ENCODE assay signal across 8 cellular contexts in genomic region chr12:96489392-96490056, GRCh38. TPM values are rescaled to one million over a fixed set of nuclear protein-coding genes. Genes with fewer than 3 reads are reported as not detected.
DNase-seq lines count a peak whose midpoint lies in the region; ATAC-seq and TF ChIP-seq lines count a peak whose summit lies in the region.

CFAP54 (plus strand) TSS chr12:96489577; CDS start chr12:96489610, 33 bp downstream.

- peak; percentile 95 for DNase-seq in DMS 273 (lab: John Stamatoyannopoulos, UW; ENCODE audit: unreplicated experiment)
- DNase-seq in OCI-M2 (lab: John Stamatoyannopoulos, UW; ENCODE audit: unreplicated experiment) = peak; percentile 22
- DNase-seq in activated T-cell treated with anti-CD3 and anti-CD28 coated beads, Interleukin-2, amount 50 U/mL, for 4 hours = peak; percentile 92
- peak; percentile 99 for DNase-seq in esophagus muscularis mucosa (ENCODE audit: extremely low spot score)
- DNase-seq in stimulated activated CD8-positive, alpha-beta memory T cell treated with anti-CD3 and anti-CD28 coated beads, Interleukin-7, amount 100 ng/mL, for 24 hours (ENCODE audit: low read depth) = peak; percentile 88

- peak within 1 kb of the TSS; percentile 70 to 88 (median 78) for H3K4me3 ChIP-seq in esophagus muscularis mucosa
- peak within 1 kb of the TSS; percentile 74 to 86 for H3K4me3 ChIP-seq in muscle layer of duodenum (ENCODE audit: low read depth in 1 of 2, low read length in 2 of 2)

- H3K27me3 Mint-ChIP-seq in activated T-cell treated with anti-CD3 and anti-CD28 coated beads, Interleukin-2, amount 50 U/mL, for 4 hours (ENCODE audit: low read depth) = peaks cover 2% of the 10 kb centered on the region

- intact Hi-C loops in esophagus muscularis mucosa (cut with DNase I) = loop anchor here (2.0 to 10.0 kb wide), 3 partner anchors 27 to 275 kb away; partner anchors contain the start of gene CDK17

- 5% methylated on average over 18 of the region's 53 CpGs for WGBS in esophagus muscularis mucosa

- H3K9me3 ChIP-seq in esophagus muscularis mucosa = no peaks in the 10 kb centered on the region
- no peaks in the 10 kb centered on the region for H3K9me3 ChIP-seq in muscle layer of duodenum (ENCODE audit: control insufficient read depth in 1 of 2, low read length in 2 of 2)

- peak; percentile 79 to 95 (median 93) for TF ChIP-seq CTCF in esophagus muscularis mucosa (IDR thresholded peaks at IDR 0.05)

- no peaks in the 10 kb centered on the region for H3K27me3 ChIP-seq in esophagus muscularis mucosa
- no peaks in the 10 kb centered on the region for H3K27me3 ChIP-seq in muscle layer of duodenum (ENCODE audit: low read depth, low read length)

- TF ChIP-seq EP300 in Ishikawa (IDR thresholded peaks at IDR 0.05; ENCODE audit: borderline replicate concordance) = no peak
- peak; percentile 33 for TF ChIP-seq EP300 in esophagus muscularis mucosa (IDR thresholded peaks at IDR 0.05)

- H3K4me1 ChIP-seq in esophagus muscularis mucosa (peaks cover 4 to 27% (median 12%) of the 10 kb centered on the region in 4 donors), muscle layer of duodenum (ENCODE audit: control insufficient read depth in 1 of 2, insufficient read depth in 2 of 2, low read length in 2 of 2) (no peaks in the 10 kb centered on the region)

- peak; percentile 93 for ATAC-seq in GM21576 (IDR thresholded peaks at IDR 0.05; ENCODE audit: unreplicated experiment)
- ATAC-seq in activated T-cell treated with anti-CD3 and anti-CD28 coated beads, Interleukin-2, amount 50 U/mL, for 4 hours = peak; percentile 87 to 92

- peak within 1 kb of the TSS; percentile 72 to 90 (median 83) for H3K27ac ChIP-seq in esophagus muscularis mucosa (replicated peaks in 1 of 4)
- peak within 1 kb of the TSS; percentile 67 for H3K27ac ChIP-seq in muscle layer of duodenum (ENCODE audit: low read length)

- TF ChIP-seq RAD21 in Ishikawa (IDR thresholded peaks at IDR 0.05; ENCODE audit: low read depth) = peak; percentile 68

- H3K9me3 Mint-ChIP-seq in activated T-cell treated with anti-CD3 and anti-CD28 coated beads, Interleukin-2, amount 50 U/mL, for 4 hours = peaks cover 3% of the 10 kb centered on the region

- H3K4me3 Mint-ChIP-seq in activated T-cell treated with anti-CD3 and anti-CD28 coated beads, Interleukin-2, amount 50 U/mL, for 4 hours = peak within 1 kb of the TSS; percentile 90

- H3K36me3 Mint-ChIP-seq in activated T-cell treated with anti-CD3 and anti-CD28 coated beads, Interleukin-2, amount 50 U/mL, for 4 hours (ENCODE audit: insufficient read depth) = no peaks in the 10 kb centered on the region

- peaks cover 34% of the 10 kb centered on the region for H3K4me1 Mint-ChIP-seq in activated T-cell treated with anti-CD3 and anti-CD28 coated beads, Interleukin-2, amount 50 U/mL, for 4 hours (ENCODE audit: low read depth)

- TF ChIP-seq POLR2A in esophagus muscularis mucosa (IDR thresholded peaks at IDR 0.05; ENCODE audit: low read depth) = no peak

- H3K36me3 ChIP-seq in esophagus muscularis mucosa = no peaks in the 10 kb centered on the region
- no peaks in the 10 kb centered on the region for H3K36me3 ChIP-seq in muscle layer of duodenum (ENCODE audit: control insufficient read depth in 1 of 2, insufficient read depth in 2 of 2, low read length in 2 of 2)

TF ChIP-seq in Ishikawa, 13 proteins besides CTCF, POLR2A, EP300 and RAD21:
- TF ChIP-seq NFIC (IDR thresholded peaks at IDR 0.05) = peak; percentile 17; the same call in 1 of the 2 replicates
- TF ChIP-seq MAX (IDR thresholded peaks at IDR 0.05) = peak; percentile 32; the same call in 1 of the 2 replicates
- no peak for TF ChIP-seq ZBTB7A (IDR thresholded peaks at IDR 0.05; ENCODE audit: low read depth)
- TF ChIP-seq USF1 (IDR thresholded peaks at IDR 0.05) = no peak
- no peak for TF ChIP-seq TCF12 (IDR thresholded peaks at IDR 0.05; ENCODE audit: low read depth)
- no peak for TF ChIP-seq REST (IDR thresholded peaks at IDR 0.05; ENCODE audit: low read depth)
- TF ChIP-seq CREB1 (IDR thresholded peaks at IDR 0.05; ENCODE audit: low read depth) = no peak
- peak; percentile 92 for TF ChIP-seq YY1 (IDR thresholded peaks at IDR 0.05; ENCODE audit: low read depth)
- TF ChIP-seq TEAD4 (IDR thresholded peaks at IDR 0.05) = peak; percentile 97
- peak; percentile 62 for TF ChIP-seq EGR1 (IDR thresholded peaks at IDR 0.05)
- peak; percentile 81 for TF ChIP-seq FOXM1 (IDR thresholded peaks at IDR 0.05; ENCODE audit: borderline replicate concordance, low read depth)
- TF ChIP-seq CEBPB (IDR thresholded peaks at IDR 0.05) = no peak
- no peak for TF ChIP-seq TAF1 (IDR thresholded peaks at IDR 0.05; ENCODE audit: low read depth)

RNA-seq across cellular contexts. Expression of gene CFAP54, which starts in this region (rescaled TPM):
- under 1 TPM; 0.15 to 0.32 (median 0.24) TPM for total RNA-seq in activated T-cell treated with anti-CD3 and anti-CD28 coated beads, Interleukin-2, amount 50 U/mL, for 4 hours
- 1 to 10 TPM; 3.0 to 5.8 (median 4.3) TPM for total RNA-seq in esophagus muscularis mucosa

Comparison
In these comparisons a context has a peak if more than half of its experiments do, and no peak if none do; other contexts are left out.
1. Peak in every context shown above with its lines: DNase-seq, ATAC-seq, H3K4me3 ChIP-seq and H3K27ac ChIP-seq.
2. Peak in DNase-seq and ATAC-seq in activated T-cell treated with anti-CD3 and anti-CD28 coated beads, Interleukin-2, amount 50 U/mL, for 4 hours; RNA of the gene not detected or under 1 TPM.
3. DNase-seq: peak in every context shown above with its lines; median percentile 99 in esophagus muscularis mucosa; 95 in DMS 273; 92 in activated T-cell treated with anti-CD3 and anti-CD28 coated beads, Interleukin-2, amount 50 U/mL, for 4 hours; 88 in stimulated activated CD8-positive, alpha-beta memory T cell treated with anti-CD3 and anti-CD28 coated beads, Interleukin-7, amount 100 ng/mL, for 24 hours; 22 in OCI-M2.